24 cellular contexts compared by ENCODE assay signal in genomic region chr21:45278156-45278911, GRCh38. TPM values are rescaled to one million over a fixed set of nuclear protein-coding genes. Genes with fewer than 3 reads are reported as not detected.
DNase-seq lines count a peak whose midpoint lies in the region; ATAC-seq, FAIRE-seq and TF ChIP-seq lines count a peak whose summit lies in the region.
"Had no signal": no experiment of that assay in that cellular context is flagged by ENCODE, and none has a peak within 500 bp of the region (broad histone marks: within the 10 kb centered on the region; RNA-seq: fewer than 3 reads in every experiment).

No MANE protein-coding gene starts in this region.

- peak; percentile 2 for DNase-seq in activated CD4-positive, alpha-beta memory T cell treated with anti-CD3 and anti-CD28 coated beads for 36 hours
- no peak for DNase-seq in activated CD4-positive, alpha-beta memory T cell treated with anti-CD3 and anti-CD28 coated beads, Interleukin-2, amount 10 ng/mL, durations not matched to agents 7 days and 5 days
- DNase-seq in WERI-Rb-1: peak; percentile 4
- peak; percentile 43 for DNase-seq in kidney
- peak; percentile 56 for DNase-seq in posterior vena cava (ENCODE audit: low spot score)
- DNase-seq in SIG-M5 (lab: John Stamatoyannopoulos, UW): no peak
- DNase-seq in NCI-H774 (lab: John Stamatoyannopoulos, UW): no peak
- DNase-seq: 8988T; activated CD4-positive, alpha-beta T cell treated with anti-CD3 and anti-CD28 coated beads, Interleukin-2, amount 10 ng/mL, durations not matched to agents 24 days and 14 days; CD4-positive, CD25-positive, alpha-beta regulatory T cell; dermis blood vessel endothelial cell; GOT3; Kasumi-1; midbrain; NCI-H1436 treated with DMSO at 0.1 percent for 48 hours; NCI-H2107; NCI-H446 treated with DMSO at 0.1 percent for 48 hours; stimulated activated CD4-positive, alpha-beta T cell treated with anti-CD3 and anti-CD28 coated beads, Interleukin-15, amount 100 ng/mL, for 24 hours; stimulated activated naive CD4-positive, alpha-beta T cell treated with Interleukin-2 at 50 U/mL for 16 hours had no signal

- H3K4me3 ChIP-seq in WERI-Rb-1 (ENCODE audit: low read depth, low read length) (no peak overlapping the region), kidney (ENCODE audit: low read length in 2 of 2) (no peak overlapping the region)
- H3K4me3 ChIP-seq: thoracic aorta had no signal

- no peak for ATAC-seq in GM21381 (IDR thresholded peaks at IDR 0.05; ENCODE audit: unreplicated experiment)

- POLR2A ChIA-PET in activated CD4-positive, alpha-beta memory T cell treated with anti-CD3 and anti-CD28 coated beads for 36 hours (lab: Charles Lee): no interaction called here
- POLR2A ChIA-PET in activated CD4-positive, alpha-beta memory T cell treated with anti-CD3 and anti-CD28 coated beads, Interleukin-2, amount 10 ng/mL, durations not matched to agents 7 days and 5 days (lab: Charles Lee): interaction anchor here (1.1 kb wide), 1 partner anchor 9 kb away, joined by 3 read pairs; the partner anchor contains the start of gene POFUT2

- H3K9me3 Mint-ChIP-seq in activated CD4-positive, alpha-beta memory T cell treated with anti-CD3 and anti-CD28 coated beads for 36 hours: no peaks in the 10 kb centered on the region
- H3K9me3 Mint-ChIP-seq in activated CD4-positive, alpha-beta memory T cell treated with anti-CD3 and anti-CD28 coated beads, Interleukin-2, amount 10 ng/mL, durations not matched to agents 7 days and 5 days: no peaks in the 10 kb centered on the region
- H3K9me3 Mint-ChIP-seq: activated CD4-positive, alpha-beta T cell treated with anti-CD3 and anti-CD28 coated beads, Interleukin-2, amount 10 ng/mL, durations not matched to agents 24 days and 14 days; CD4-positive, CD25-positive, alpha-beta regulatory T cell; central memory CD8-positive, alpha-beta T cell; nephron had no signal

- H3K4me1 Mint-ChIP-seq in activated CD4-positive, alpha-beta memory T cell treated with anti-CD3 and anti-CD28 coated beads for 36 hours (ENCODE audit: low read depth): no peaks in the 10 kb centered on the region
- H3K4me1 Mint-ChIP-seq in activated CD4-positive, alpha-beta memory T cell treated with anti-CD3 and anti-CD28 coated beads, Interleukin-2, amount 10 ng/mL, durations not matched to agents 7 days and 5 days: no peaks in the 10 kb centered on the region
- H3K4me1 Mint-ChIP-seq: activated CD4-positive, alpha-beta T cell treated with anti-CD3 and anti-CD28 coated beads, Interleukin-2, amount 10 ng/mL, durations not matched to agents 24 days and 14 days; central memory CD8-positive, alpha-beta T cell had no signal

- no peak for FAIRE-seq in kidney (lab: Jason Lieb, UNC)
- FAIRE-seq: endothelial cell of umbilical vein had no signal

- TF ChIP-seq CTCF in WERI-Rb-1 (IDR thresholded peaks at IDR 0.05; ENCODE audit: low read depth, low read length) (no peak), kidney (IDR thresholded peaks at IDR 0.05; ENCODE audit: borderline replicate concordance, extremely low read depth, insufficient read depth) (no peak)

- H3K27me3 ChIP-seq in WERI-Rb-1 (ENCODE audit: insufficient read depth, low read depth, severe bottlenecking): no peaks in the 10 kb centered on the region

- H3K9me3 ChIP-seq in WERI-Rb-1 (ENCODE audit: severe bottlenecking) (no peaks in the 10 kb centered on the region), kidney (ENCODE audit: control insufficient read depth in 1 of 2, low read length in 2 of 2) (no peaks in the 10 kb centered on the region)
- H3K9me3 ChIP-seq: thoracic aorta had no signal

- peaks cover 74% of the 10 kb centered on the region for H3K36me3 ChIP-seq in WERI-Rb-1
- peaks cover 41 to 51% of the 10 kb centered on the region in 2 donors for H3K36me3 ChIP-seq in kidney (ENCODE audit: control insufficient read depth in 1 of 2, insufficient read depth in 2 of 2, low read length in 2 of 2)

- H3K4me3 Mint-ChIP-seq in activated CD4-positive, alpha-beta memory T cell treated with anti-CD3 and anti-CD28 coated beads for 36 hours: no peak overlapping the region
- H3K4me3 Mint-ChIP-seq in activated CD4-positive, alpha-beta memory T cell treated with anti-CD3 and anti-CD28 coated beads, Interleukin-2, amount 10 ng/mL, durations not matched to agents 7 days and 5 days: no peak overlapping the region
- H3K4me3 Mint-ChIP-seq: activated CD4-positive, alpha-beta T cell treated with anti-CD3 and anti-CD28 coated beads, Interleukin-2, amount 10 ng/mL, durations not matched to agents 24 days and 14 days; CD4-positive, CD25-positive, alpha-beta regulatory T cell; central memory CD8-positive, alpha-beta T cell; nephron had no signal

- intact Hi-C loops in activated CD4-positive, alpha-beta memory T cell treated with anti-CD3 and anti-CD28 coated beads for 36 hours (cut with micrococcal nuclease): no loop called here
- intact Hi-C loops in kidney (cut with DNase I): no loop called here
- intact Hi-C loops in posterior vena cava (cut with DNase I): loop anchor here in 1 of 2 donors (10.0 kb wide), 1 partner anchor 114 kb away; no protein-coding TSS in a partner anchor

- H3K9ac ChIP-seq in kidney (ENCODE audit: low read length in 2 of 2): no peak overlapping the region

- H3K27ac ChIP-seq in WERI-Rb-1 (no peak overlapping the region), kidney (ENCODE audit: low read depth in 2 of 2, low read length in 2 of 2) (no peak overlapping the region)
- H3K27ac ChIP-seq: thoracic aorta had no signal

- H3K36me3 Mint-ChIP-seq in activated CD4-positive, alpha-beta memory T cell treated with anti-CD3 and anti-CD28 coated beads for 36 hours: peaks cover 14% of the 10 kb centered on the region
- H3K36me3 Mint-ChIP-seq in activated CD4-positive, alpha-beta memory T cell treated with anti-CD3 and anti-CD28 coated beads, Interleukin-2, amount 10 ng/mL, durations not matched to agents 7 days and 5 days (ENCODE audit: low read depth): peaks cover 12% of the 10 kb centered on the region

- CTCF ChIA-PET in activated CD4-positive, alpha-beta memory T cell treated with anti-CD3 and anti-CD28 coated beads for 36 hours (lab: Charles Lee): interaction anchor here (0.8 kb wide), 1 partner anchor 138 kb away, joined by 3 read pairs; no protein-coding TSS in a partner anchor
- CTCF ChIA-PET in activated CD4-positive, alpha-beta memory T cell treated with anti-CD3 and anti-CD28 coated beads, Interleukin-2, amount 10 ng/mL, durations not matched to agents 7 days and 5 days (lab: Charles Lee): no interaction called here

- H3K27me3 Mint-ChIP-seq in activated CD4-positive, alpha-beta memory T cell treated with anti-CD3 and anti-CD28 coated beads for 36 hours: no peaks in the 10 kb centered on the region
- H3K27me3 Mint-ChIP-seq in activated CD4-positive, alpha-beta memory T cell treated with anti-CD3 and anti-CD28 coated beads, Interleukin-2, amount 10 ng/mL, durations not matched to agents 7 days and 5 days: no peaks in the 10 kb centered on the region
- H3K27me3 Mint-ChIP-seq: activated CD4-positive, alpha-beta T cell treated with anti-CD3 and anti-CD28 coated beads, Interleukin-2, amount 10 ng/mL, durations not matched to agents 24 days and 14 days; CD4-positive, CD25-positive, alpha-beta regulatory T cell; central memory CD8-positive, alpha-beta T cell had no signal

- no peaks in the 10 kb centered on the region for H3K4me1 ChIP-seq in kidney (ENCODE audit: control insufficient read depth in 1 of 2, insufficient read depth in 1 of 2, low read depth in 1 of 2, low read length in 2 of 2)

- no peak overlapping the region for H3K27ac Mint-ChIP-seq in activated CD4-positive, alpha-beta memory T cell treated with anti-CD3 and anti-CD28 coated beads for 36 hours
- H3K27ac Mint-ChIP-seq in activated CD4-positive, alpha-beta memory T cell treated with anti-CD3 and anti-CD28 coated beads, Interleukin-2, amount 10 ng/mL, durations not matched to agents 7 days and 5 days: no peak overlapping the region
- H3K27ac Mint-ChIP-seq: activated CD4-positive, alpha-beta T cell treated with anti-CD3 and anti-CD28 coated beads, Interleukin-2, amount 10 ng/mL, durations not matched to agents 24 days and 14 days; CD4-positive, CD25-positive, alpha-beta regulatory T cell; nephron had no signal

RNA-seq across cellular contexts. Expression of gene POFUT2, which starts 9.4 kb away (rescaled TPM):
- total RNA-seq in activated CD4-positive, alpha-beta memory T cell treated with anti-CD3 and anti-CD28 coated beads for 36 hours: 10 to 100 TPM; 14.3 TPM
- total RNA-seq in activated CD4-positive, alpha-beta memory T cell treated with anti-CD3 and anti-CD28 coated beads, Interleukin-2, amount 10 ng/mL, durations not matched to agents 7 days and 5 days: 10 to 100 TPM; 23.5 to 25.1 TPM
- total RNA-seq in kidney (30.2 TPM), posterior vena cava (10 to 100 TPM; 27.1 to 27.4 TPM)
- 18.3 TPM for polyA plus RNA-seq in kidney (ENCODE audit: insufficient read depth, low read depth, low replicate concordance)

Comparison
In these comparisons a context has a peak if more than half of its experiments do, and no peak if none do; other contexts are left out.
1. DNase-seq: peak in activated CD4-positive, alpha-beta memory T cell treated with anti-CD3 and anti-CD28 coated beads for 36 hours (single experiment), WERI-Rb-1 (single experiment), kidney (single experiment) and posterior vena cava (single experiment); none in activated CD4-positive, alpha-beta memory T cell treated with anti-CD3 and anti-CD28 coated beads, Interleukin-2, amount 10 ng/mL, durations not matched to agents 7 days and 5 days (single experiment), SIG-M5 (single experiment) and NCI-H774 (single experiment).